ENCODE assay signal across 8 cellular contexts in the genomic region with DNA sequence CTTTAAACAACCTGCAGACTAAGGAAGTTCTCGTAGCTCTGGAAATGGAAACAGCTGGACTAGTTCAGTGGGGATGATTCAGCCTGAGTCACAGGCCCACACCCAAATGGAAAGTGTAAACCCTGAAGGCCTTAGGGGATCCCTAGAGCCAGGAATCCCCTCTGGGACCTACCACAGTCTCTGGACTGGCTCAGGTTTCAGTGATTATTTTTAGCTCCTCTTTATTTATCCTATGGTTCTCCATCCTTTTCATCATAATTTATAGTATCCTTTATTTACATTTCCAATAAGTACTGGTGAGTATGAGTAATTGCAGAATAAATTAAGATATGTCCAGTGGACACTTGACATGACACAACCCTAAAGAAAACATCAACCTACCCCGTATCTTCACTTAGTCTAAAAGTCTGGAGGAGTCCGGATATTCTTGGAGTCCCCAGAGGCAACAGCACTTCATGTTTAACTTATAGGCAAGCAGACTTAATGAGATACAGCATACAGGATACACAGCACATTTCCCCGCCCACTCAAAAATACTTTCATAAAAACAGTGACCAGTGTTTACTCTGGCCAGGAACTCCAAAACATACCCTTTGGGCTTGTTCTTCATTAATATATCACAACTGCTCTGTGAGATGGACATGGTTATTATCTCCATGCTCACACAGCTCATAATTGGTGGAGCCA. TPM values are rescaled to one million over a fixed set of nuclear protein-coding genes. Genes with fewer than 3 reads are reported as not detected.
A peak's percentile ranks its signal among the peaks of the same experiment; 100 is the strongest.
DNase-seq lines count a peak whose midpoint lies in the region; ATAC-seq and TF ChIP-seq lines count a peak whose summit lies in the region.

No MANE protein-coding gene starts in this region.

- TF ChIP-seq RAD21 in Ishikawa (IDR thresholded peaks at IDR 0.05; ENCODE audit: low read depth): no peak

- no peak overlapping the region for H3K27ac Mint-ChIP-seq in T-cell

- no peaks in the 10 kb centered on the region for H3K4me1 Mint-ChIP-seq in T-cell

- CTCF ChIA-PET in T-cell (lab: Charles Lee): no interaction called here

- no peak for ATAC-seq in HG03354 (IDR thresholded peaks at IDR 0.05; ENCODE audit: poor library complexity, severe bottlenecking, unreplicated experiment)
- no peak for ATAC-seq in T-cell (replicated peaks in 1 of 4)

- no peaks in the 10 kb centered on the region for H3K27me3 Mint-ChIP-seq in T-cell

- H3K36me3 Mint-ChIP-seq in T-cell: no peaks in the 10 kb centered on the region

- H3K4me3 Mint-ChIP-seq in T-cell: no peak overlapping the region

- POLR2A ChIA-PET in T-cell (lab: Charles Lee): no interaction called here

- DNase-seq in D341Med (ENCODE audit: low spot score) (peak; percentile 33), amniotic stem cell (lab: John Stamatoyannopoulos, UW) (peak; percentile 84), lung microvascular endothelial cell (ENCODE audit: low read depth in 2 of 2) (peak; percentile 30 to 84), activated gamma-delta T cell treated with Interleukin-2 at 50 U/mL for 16 hours (no peak), T-cell (no peak)
- no peak for DNase-seq in activated CD8-positive, alpha-beta memory T cell treated with anti-CD3 and anti-CD28 coated beads, Interleukin-2, amount 50 U/mL, for 48 hours

- peaks cover 0 to 10% (median 4%) of the 10 kb centered on the region in 3 donors for H3K9me3 Mint-ChIP-seq in T-cell

- peak; percentile 48; the same call in 1 of the 2 replicates for TF ChIP-seq EP300 in Ishikawa (IDR thresholded peaks at IDR 0.05; ENCODE audit: borderline replicate concordance)

TF ChIP-seq in Ishikawa, 13 proteins besides CTCF, POLR2A, EP300 and RAD21:
- no peak for TF ChIP-seq YY1 (IDR thresholded peaks at IDR 0.05; ENCODE audit: low read depth)
- TF ChIP-seq NFIC (IDR thresholded peaks at IDR 0.05): no peak
- TF ChIP-seq MAX (IDR thresholded peaks at IDR 0.05): no peak
- no peak for TF ChIP-seq CEBPB (IDR thresholded peaks at IDR 0.05)
- TF ChIP-seq ZBTB7A (IDR thresholded peaks at IDR 0.05; ENCODE audit: low read depth): no peak
- peak; percentile 49 for TF ChIP-seq TEAD4 (IDR thresholded peaks at IDR 0.05)
- peak; percentile 57 for TF ChIP-seq TCF12 (IDR thresholded peaks at IDR 0.05; ENCODE audit: low read depth)
- no peak for TF ChIP-seq CREB1 (IDR thresholded peaks at IDR 0.05; ENCODE audit: low read depth)
- TF ChIP-seq, protein P1, sequence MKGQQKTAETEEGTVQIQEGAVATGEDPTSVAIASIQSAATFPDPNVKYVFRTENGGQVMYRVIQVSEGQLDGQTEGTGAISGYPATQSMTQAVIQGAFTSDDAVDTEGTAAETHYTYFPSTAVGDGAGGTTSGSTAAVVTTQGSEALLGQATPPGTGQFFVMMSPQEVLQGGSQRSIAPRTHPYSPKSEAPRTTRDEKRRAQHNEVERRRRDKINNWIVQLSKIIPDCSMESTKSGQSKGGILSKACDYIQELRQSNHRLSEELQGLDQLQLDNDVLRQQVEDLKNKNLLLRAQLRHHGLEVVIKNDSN (IDR thresholded peaks at IDR 0.05): no peak
- no peak for TF ChIP-seq EGR1 (IDR thresholded peaks at IDR 0.05)

RNA-seq across cellular contexts. Expression of gene SEMA3E, which starts 28.4 kb away (rescaled TPM):
- under 0.01 and 0.20 TPM in 2 replicates for total RNA-seq in lung microvascular endothelial cell
- not detected for total RNA-seq in T-cell

Comparison
In these comparisons a context has a peak if more than half of its experiments do, and no peak if none do; other contexts are left out.
1. DNase-seq: peak in D341Med (single experiment), amniotic stem cell (single experiment) and lung microvascular endothelial cell (2 of 2); none in activated gamma-delta T cell treated with Interleukin-2 at 50 U/mL for 16 hours (single experiment), T-cell (0 of 34) and activated CD8-positive, alpha-beta memory T cell treated with anti-CD3 and anti-CD28 coated beads, Interleukin-2, amount 50 U/mL, for 48 hours (single experiment).